Comparison of ENCODE assay signal across 1 cellular context in genomic region chr6:132816665-132817064, GRCh38.
TF ChIP-seq lines count a peak whose summit lies in the region.

No MANE protein-coding gene starts in this region.

TF ChIP-seq in H1, 55 proteins besides CTCF, POLR2A, EP300 and RAD21:
- TF ChIP-seq CHD7 (IDR thresholded peaks at IDR 0.05; ENCODE audit: insufficient replicate concordance, low read length) (no peak), SP4 (IDR thresholded peaks at IDR 0.05; ENCODE audit: low read length) (no peak), BCL11A (IDR thresholded peaks at IDR 0.05; ENCODE audit: low read depth in 2 of 2, low read length in 2 of 2) (no peak), SAP30 (IDR thresholded peaks at IDR 0.05; ENCODE audit: insufficient read depth, insufficient replicate concordance, low read length) (no peak), USF2 (IDR thresholded peaks at IDR 0.05; ENCODE audit: low read length) (no peak), SIRT6 (IDR thresholded peaks at IDR 0.05; ENCODE audit: low read length) (no peak)
